Comparison of ENCODE assay signal across 17 cellular contexts in the genomic region with DNA sequence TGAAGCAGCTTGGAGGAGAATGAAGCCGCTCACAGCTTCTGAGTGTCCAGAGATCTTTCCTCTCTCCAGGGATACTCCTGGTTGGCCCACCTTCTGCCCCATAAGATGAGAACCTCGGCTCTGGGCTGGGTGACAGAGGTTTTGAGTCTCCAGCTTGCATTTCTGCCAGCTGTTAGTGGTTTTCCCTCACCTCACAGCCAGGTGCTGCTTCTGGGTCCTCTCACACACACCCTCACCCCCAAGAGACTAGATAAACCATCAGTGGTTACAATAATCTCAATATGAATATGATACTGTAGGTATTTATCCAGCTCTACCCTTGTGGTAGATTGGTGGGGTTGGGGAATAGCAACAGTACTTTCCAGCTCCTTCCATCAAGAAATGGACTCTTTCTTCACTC.
DNase-seq lines count a peak whose midpoint lies in the region; ATAC-seq and TF ChIP-seq lines count a peak whose summit lies in the region.
"Had no signal": no experiment of that assay in that cellular context is flagged by ENCODE, and none has a peak within 500 bp of the region (broad histone marks: within the 10 kb centered on the region; RNA-seq: fewer than 3 reads in every experiment).

No MANE protein-coding gene starts in this region.

- intact Hi-C loops in OCI-LY7 (cut with micrococcal nuclease; ENCODE audit: unreplicated experiment) = no loop called here

- BruUV-seq in OCI-LY7 (replicated peaks; lab: Mats Ljungman, UMichigan) = no TSS peak

- H3K9me2 ChIP-seq in DOHH2 (replicated peaks; ENCODE audit: control insufficient read depth, low read length) (no peaks in the 10 kb centered on the region), GM23338 (ENCODE audit: insufficient read depth) (peaks cover 7% of the 10 kb centered on the region; the same call in 1 of the 2 replicates), OCI-LY7 (ENCODE audit: insufficient read depth, low read length) (no peaks in the 10 kb centered on the region), neural cell (ENCODE audit: insufficient read depth, low read length) (no peaks in the 10 kb centered on the region)

- H3K4me3 ChIP-seq in DOHH2 (ENCODE audit: low read length) (peak overlapping the region; percentile 68), GM23338 (0 out of 2 replicates have a peak overlapping the region, but pooled peaks have one; percentile 50), OCI-LY7 (ENCODE audit: low read depth, low read length, poor library complexity, severe bottlenecking) (no peak overlapping the region), neural cell (ENCODE audit: low read length) (no peak overlapping the region)
- H3K4me3 ChIP-seq: K562 had no signal

- H3K4me1 ChIP-seq in DOHH2 (ENCODE audit: control insufficient read depth, low read length) (peaks cover 36% of the 10 kb centered on the region), GM23338 (ENCODE audit: insufficient read depth) (peaks cover 46% of the 10 kb centered on the region), OCI-LY7 (ENCODE audit: insufficient read depth, low read length, poor library complexity, severe bottlenecking) (peaks cover 28% of the 10 kb centered on the region)

- H3K27ac Mint-ChIP-seq in GM23338 = no peak overlapping the region

- no peaks in the 10 kb centered on the region for H3K36me3 ChIP-seq in DOHH2 (ENCODE audit: control insufficient read depth, low read length)
- H3K36me3 ChIP-seq in GM23338 (ENCODE audit: insufficient read depth) = 0 out of 2 replicates have a peak, but pooled peaks cover 11% of the 10 kb centered on the region
- no peaks in the 10 kb centered on the region for H3K36me3 ChIP-seq in OCI-LY7 (ENCODE audit: insufficient read depth, low read length)
- no peaks in the 10 kb centered on the region for H3K36me3 ChIP-seq in neural cell (ENCODE audit: insufficient read depth, low read length)

- H3K9me3 ChIP-seq in DOHH2 (ENCODE audit: control insufficient read depth, insufficient read depth, low read length) = no peaks in the 10 kb centered on the region
- H3K9me3 ChIP-seq in OCI-LY7 (ENCODE audit: low read length) = no peaks in the 10 kb centered on the region
- no peaks in the 10 kb centered on the region for H3K9me3 ChIP-seq in neural cell (ENCODE audit: low read length)

- no peak for TF ChIP-seq EP300 in neural cell (conservative IDR thresholded peaks at IDR 0.05; ENCODE audit: poor library complexity, severe bottlenecking)

- H2AFZ ChIP-seq in GM23338 = no peak overlapping the region
- H2AFZ ChIP-seq in OCI-LY7 (ENCODE audit: low read length) = no peak overlapping the region
- H2AFZ ChIP-seq in neural cell (ENCODE audit: low read depth, low read length) = no peak overlapping the region

- CTCF ChIA-PET in OCI-LY7 (lab: Charles Lee; ENCODE audit: unreplicated experiment) = no interaction called here

- peaks cover 47% of the 10 kb centered on the region for H3K4me1 Mint-ChIP-seq in GM23338

- H3K27ac ChIP-seq in DOHH2 (ENCODE audit: low read depth, low read length) (no peak overlapping the region), GM23338 (ENCODE audit: low read depth) (no peak overlapping the region), OCI-LY7 (ENCODE audit: low read depth, low read length, poor library complexity, severe bottlenecking) (no peak overlapping the region), neural cell (ENCODE audit: low read length) (peak overlapping the region; percentile 77)
- H3K27ac ChIP-seq: C4-2B had no signal

- no peak overlapping the region for H3K4me3 Mint-ChIP-seq in GM23338

- H3K36me3 Mint-ChIP-seq in GM23338 (ENCODE audit: low read depth) = peaks cover 23% of the 10 kb centered on the region

- TF ChIP-seq RAD21 in neural cell (conservative IDR thresholded peaks at IDR 0.05) = no peak

- DNase-seq in GM23338 (ENCODE audit: low spot score) (no peak), OCI-LY7 (ENCODE audit: low spot score) (peak; percentile 18), GM03348 (ENCODE audit: low spot score) (no peak)
- no peak for DNase-seq in stimulated activated CD8-positive, alpha-beta memory T cell treated with anti-CD3 and anti-CD28 coated beads, Interleukin-4, amount 100 ng/mL, for 48 hours
- DNase-seq in central memory CD4-positive, alpha-beta T cell = no peak
- DNase-seq: H7, NCI-H1105, NCI-H2081, NCI-H446 treated with DMSO at 0.1 percent for 48 hours, RPMI8226, SHP77 treated with DMSO at 0.1 percent for 48 hours, T-helper 1 cell had no signal

- H3K27me3 Mint-ChIP-seq in GM23338 (ENCODE audit: insufficient read depth, low read depth, poor library complexity) = peaks cover 14% of the 10 kb centered on the region

- peaks cover 28% of the 10 kb centered on the region; the same call in 2 of the 3 replicates for H3K9me3 Mint-ChIP-seq in GM23338

- no peak overlapping the region for H3K9ac ChIP-seq in neural cell (ENCODE audit: low read length)

- H4K20me1 ChIP-seq in DOHH2 (ENCODE audit: control insufficient read depth, insufficient read depth, low read depth, low read length) (no peaks in the 10 kb centered on the region), GM23338 (replicated peaks; ENCODE audit: insufficient read depth) (no peaks in the 10 kb centered on the region), OCI-LY7 (ENCODE audit: insufficient read depth, low read length) (no peaks in the 10 kb centered on the region), neural cell (ENCODE audit: insufficient read depth) (no peaks in the 10 kb centered on the region)

- no peaks in the 10 kb centered on the region for H3F3A ChIP-seq in DOHH2 (ENCODE audit: control insufficient read depth, insufficient read depth)
- H3F3A ChIP-seq in GM23338 (replicated peaks; ENCODE audit: low read depth) = peaks cover 13% of the 10 kb centered on the region; the same call in 1 of the 2 replicates
- H3F3A ChIP-seq in neural cell (ENCODE audit: insufficient read depth, low read length, poor library complexity, severe bottlenecking) = peaks cover 9% of the 10 kb centered on the region

- H3K4me2 ChIP-seq in DOHH2 (ENCODE audit: low read length) (peak overlapping the region; percentile 93), GM23338 (peak overlapping the region; percentile 74), OCI-LY7 (ENCODE audit: low read length) (no peak overlapping the region), neural cell (ENCODE audit: low read length) (no peak overlapping the region)

- H3K27me3 ChIP-seq in DOHH2 (ENCODE audit: control insufficient read depth, low read length) = no peaks in the 10 kb centered on the region
- peaks cover 10% of the 10 kb centered on the region; the same call in 1 of the 2 replicates for H3K27me3 ChIP-seq in GM23338 (ENCODE audit: insufficient read depth)
- no peaks in the 10 kb centered on the region for H3K27me3 ChIP-seq in neural cell (ENCODE audit: insufficient read depth, low read depth, low read length)

- POLR2A ChIA-PET in OCI-LY7 (lab: Charles Lee) = interaction anchor here (0.5 to 0.8 kb wide), 2 partner anchors 11 to 14 kb away, joined by 3 read pairs; no protein-coding TSS in a partner anchor

- ATAC-seq in GM23338 (no peak), GM19463 (IDR thresholded peaks at IDR 0.05; ENCODE audit: unreplicated experiment) (no peak)
- ATAC-seq: K562 had no signal

- TF ChIP-seq CTCF in DOHH2 (IDR thresholded peaks at IDR 0.05; ENCODE audit: low read depth, low read length, poor library complexity, severe bottlenecking) (no peak), GM23338 (conservative IDR thresholded peaks at IDR 0.05; ENCODE audit: low read depth in 2 of 2) (no peak), OCI-LY7 (conservative IDR thresholded peaks at IDR 0.05; ENCODE audit: low read length) (no peak), neural cell (IDR thresholded peaks at IDR 0.05; ENCODE audit: poor library complexity, severe bottlenecking) (no peak)

- no peaks in the 10 kb centered on the region for H3K79me2 ChIP-seq in DOHH2 (ENCODE audit: control insufficient read depth, low read length)
- no peaks in the 10 kb centered on the region for H3K79me2 ChIP-seq in GM23338 (replicated peaks; ENCODE audit: insufficient read depth)
- H3K79me2 ChIP-seq in OCI-LY7 (ENCODE audit: insufficient read depth, low read depth, low read length) = no peaks in the 10 kb centered on the region
- no peaks in the 10 kb centered on the region for H3K79me2 ChIP-seq in neural cell (replicated peaks; ENCODE audit: insufficient read depth, low read length)

TF ChIP-seq in GM23338, 12 proteins besides CTCF, POLR2A, EP300 and RAD21 (continues in another document):
- TF ChIP-seq, protein P1, sequence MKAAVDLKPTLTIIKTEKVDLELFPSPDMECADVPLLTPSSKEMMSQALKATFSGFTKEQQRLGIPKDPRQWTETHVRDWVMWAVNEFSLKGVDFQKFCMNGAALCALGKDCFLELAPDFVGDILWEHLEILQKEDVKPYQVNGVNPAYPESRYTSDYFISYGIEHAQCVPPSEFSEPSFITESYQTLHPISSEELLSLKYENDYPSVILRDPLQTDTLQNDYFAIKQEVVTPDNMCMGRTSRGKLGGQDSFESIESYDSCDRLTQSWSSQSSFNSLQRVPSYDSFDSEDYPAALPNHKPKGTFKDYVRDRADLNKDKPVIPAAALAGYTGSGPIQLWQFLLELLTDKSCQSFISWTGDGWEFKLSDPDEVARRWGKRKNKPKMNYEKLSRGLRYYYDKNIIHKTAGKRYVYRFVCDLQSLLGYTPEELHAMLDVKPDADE (IDR thresholded peaks at IDR 0.05) = no peak
- TF ChIP-seq STAT1 (IDR thresholded peaks at IDR 0.05; ENCODE audit: unreplicated experiment) (no peak), EZH2phosphoT487 (IDR thresholded peaks at IDR 0.05; ENCODE audit: unreplicated experiment) (no peak), CREB1 (CRISPR knock-in tag; IDR thresholded peaks at IDR 0.05; ENCODE audit: low read depth) (no peak), JUNB (IDR thresholded peaks at IDR 0.05; ENCODE audit: unreplicated experiment) (no peak), EZH2 (IDR thresholded peaks at IDR 0.05; ENCODE audit: low read depth, unreplicated experiment) (no peak)

TF ChIP-seq in neural cell, 6 proteins besides CTCF, POLR2A, EP300 and RAD21 (continues in another document):
- TF ChIP-seq TAF1 (IDR thresholded peaks at IDR 0.05; ENCODE audit: low read depth) = no peak

Comparison
In these comparisons a context has a peak if more than half of its experiments do, and no peak if none do; other contexts are left out.
1. H3K4me2 ChIP-seq: peak in DOHH2 (single experiment) and GM23338 (single experiment); none in OCI-LY7 (single experiment) and neural cell (single experiment).
2. H3K4me3 ChIP-seq: peak in DOHH2 (single experiment) and GM23338 (single experiment); none in OCI-LY7 (single experiment) and neural cell (single experiment).